24 cellular contexts compared by ENCODE assay signal in genomic region chr2:234999740-235000425, GRCh38. TPM values are rescaled to one million over a fixed set of nuclear protein-coding genes. Genes with fewer than 3 reads are reported as not detected.
DNase-seq lines count a peak whose midpoint lies in the region; ATAC-seq, FAIRE-seq and TF ChIP-seq lines count a peak whose summit lies in the region.
"Had no signal": no experiment of that assay in that cellular context is flagged by ENCODE, and none has a peak within 500 bp of the region (broad histone marks: within the 10 kb centered on the region; RNA-seq: fewer than 3 reads in every experiment).

No MANE protein-coding gene starts in this region.

- no peak overlapping the region for H3K4me3 Mint-ChIP-seq in H9
- no peak overlapping the region for H3K4me3 Mint-ChIP-seq in astrocyte (ENCODE audit: unreplicated experiment)
- H3K4me3 Mint-ChIP-seq: activated naive CD4-positive, alpha-beta T cell treated with anti-CD3 and anti-CD28 coated beads for 36 hours; nephron progenitor cell; T-helper 17 cell had no signal

- H2BK120ac ChIP-seq in H9 (ENCODE audit: low read depth, low read length, poor library complexity, severe bottlenecking) (no peak overlapping the region), mesendoderm (ENCODE audit: low read depth, low read length) (no peak overlapping the region)

- H2BK12ac ChIP-seq in H9 (ENCODE audit: insufficient read length, low read depth, low read length), result no peak overlapping the region

- no peak for FAIRE-seq in astrocyte (lab: Jason Lieb, UNC)
- FAIRE-seq: GM19239 had no signal

- H3F3A ChIP-seq in smooth muscle cell (ENCODE audit: low read depth), result peaks cover 32% of the 10 kb centered on the region

- H3K36me3 Mint-ChIP-seq in H9 (ENCODE audit: insufficient read depth in 1 of 3, low read depth in 3 of 3) (peaks cover 18 to 79% (median 79%) of the 10 kb centered on the region in 3 experiments), astrocyte (ENCODE audit: low read depth, unreplicated experiment) (peaks cover 58% of the 10 kb centered on the region)

- H2BK15ac ChIP-seq in H9 (ENCODE audit: low read depth, low read length) (no peak overlapping the region), mesendoderm (replicated peaks; ENCODE audit: low read depth) (no peak overlapping the region)

- H3K27ac ChIP-seq in H9 (ENCODE audit: insufficient read length, low read depth, low read length), result no peak overlapping the region
- H3K27ac ChIP-seq in astrocyte (ENCODE audit: low read depth, low read length), result no peak overlapping the region
- no peak overlapping the region for H3K27ac ChIP-seq in mesendoderm (ENCODE audit: low read depth, low read length)
- H3K27ac ChIP-seq in smooth muscle cell (ENCODE audit: low read depth), result peak overlapping the region; percentile 58
- H3K27ac ChIP-seq: heart left ventricle, spleen, suprapubic skin, VCaP had no signal

- H3K23ac ChIP-seq in H9 (ENCODE audit: insufficient read length, low read depth, low read length), result no peak overlapping the region
- no peak overlapping the region for H3K23ac ChIP-seq in mesendoderm (ENCODE audit: low read length)

- H4K8ac ChIP-seq in H9 (replicated peaks; ENCODE audit: insufficient read length, low read depth, low read length) (no peak overlapping the region), mesendoderm (ENCODE audit: low read depth, low read length) (no peak overlapping the region)

- intact Hi-C loops in lower leg skin (cut with DNase I; ENCODE audit: low total_unique reads), result no loop called here

- POLR2A ChIA-PET in GM10248 (lab: Yijun Ruan, JAX), result no interaction called here

- TF ChIP-seq CTCF in H9 (conservative IDR thresholded peaks at IDR 0.05), result no peak
- TF ChIP-seq CTCF in astrocyte (IDR thresholded peaks at IDR 0.05; ENCODE audit: insufficient read depth, low read depth, low read length), result no peak
- TF ChIP-seq CTCF in smooth muscle cell (IDR thresholded peaks at IDR 0.05; ENCODE audit: borderline replicate concordance, insufficient read depth, poor library complexity, severe bottlenecking), result no peak
- no peak for TF ChIP-seq CTCF in lower leg skin (IDR thresholded peaks at IDR 0.05)
- TF ChIP-seq CTCF in GM10248 (IDR thresholded peaks at IDR 0.05; ENCODE audit: control extremely low read depth, extremely low read depth, low read depth, missing control alignments), result no peak

- no peak for ATAC-seq in GM21619 (IDR thresholded peaks at IDR 0.05; ENCODE audit: unreplicated experiment)
- ATAC-seq: T-helper 17 cell had no signal

- no peaks in the 10 kb centered on the region for H3K79me1 ChIP-seq in H9 (ENCODE audit: insufficient read depth, low read depth, low read length, poor library complexity, severe bottlenecking)
- peaks cover 39% of the 10 kb centered on the region for H3K79me1 ChIP-seq in mesendoderm (ENCODE audit: low read length)

- H3K4me2 ChIP-seq in H9 (ENCODE audit: insufficient read depth, insufficient read length, low read length) (no peak overlapping the region), astrocyte (ENCODE audit: low read length) (no peak overlapping the region), mesendoderm (ENCODE audit: low read length) (no peak overlapping the region), smooth muscle cell (peak overlapping the region; percentile 70)

- H3K23me2 ChIP-seq in H9 (ENCODE audit: insufficient read length, low read depth, low read length, poor library complexity, severe bottlenecking), result no peaks in the 10 kb centered on the region

- H3K9me3 ChIP-seq in H9 (ENCODE audit: control insufficient read depth, low read depth, low read length), result no peaks in the 10 kb centered on the region
- H3K9me3 ChIP-seq in astrocyte (ENCODE audit: insufficient read depth, low read depth, low read length), result no peaks in the 10 kb centered on the region
- H3K9me3 ChIP-seq in smooth muscle cell (replicated peaks; ENCODE audit: low read depth), result no peaks in the 10 kb centered on the region
- H3K9me3 ChIP-seq: heart left ventricle, spleen, suprapubic skin had no signal

- H3K56ac ChIP-seq in H9 (ENCODE audit: insufficient read length, low read depth, low read length), result no peak overlapping the region
- H3K56ac ChIP-seq in mesendoderm (ENCODE audit: low read length), result peak overlapping the region; percentile 71

- H2AK5ac ChIP-seq in H9 (ENCODE audit: insufficient read length, low read length), result no peak overlapping the region
- H2AK5ac ChIP-seq in mesendoderm (ENCODE audit: low read length), result no peak overlapping the region

- no peak overlapping the region for H2BK5ac ChIP-seq in H9 (ENCODE audit: insufficient read length, low read length)
- H2BK5ac ChIP-seq in mesendoderm (ENCODE audit: low read length), result no peak overlapping the region

- H4K20me1 ChIP-seq in H9 (ENCODE audit: control insufficient read depth, insufficient read depth, insufficient read length) (no peaks in the 10 kb centered on the region), astrocyte (ENCODE audit: insufficient read depth, low read length) (peaks cover 85% of the 10 kb centered on the region), smooth muscle cell (ENCODE audit: low read depth) (peaks cover 100% of the 10 kb centered on the region)

- H3T11ph ChIP-seq in H9 (ENCODE audit: low read length), result no peak overlapping the region

- H3K4me3 ChIP-seq in astrocyte (ENCODE audit: insufficient read depth, low read depth, low read length) (no peak overlapping the region), mesendoderm (ENCODE audit: low read length) (no peak overlapping the region), smooth muscle cell (no peak overlapping the region), lower leg skin (ENCODE audit: low read depth, poor library complexity, severe bottlenecking) (no peak overlapping the region)
- H3K4me3 ChIP-seq: heart left ventricle, lung, spleen, suprapubic skin had no signal

- H3K27ac Mint-ChIP-seq in H9, result peak overlapping the region in 2 of 3 experiments; percentile 81 to 85; a peak in 3 of 7 replicates
- peak overlapping the region; percentile 18 for H3K27ac Mint-ChIP-seq in astrocyte (ENCODE audit: unreplicated experiment)
- H3K27ac Mint-ChIP-seq: activated naive CD4-positive, alpha-beta T cell treated with anti-CD3 and anti-CD28 coated beads for 36 hours; T-helper 17 cell had no signal

- peaks cover 8% of the 10 kb centered on the region; the same call in 1 of the 2 replicates for H3K4me1 ChIP-seq in H9 (ENCODE audit: insufficient read depth, low read length)
- peaks cover 36% of the 10 kb centered on the region for H3K4me1 ChIP-seq in astrocyte (ENCODE audit: insufficient read depth, low read length)
- H3K4me1 ChIP-seq in mesendoderm (ENCODE audit: control insufficient read depth, low read depth, low read length), result peaks cover 31% of the 10 kb centered on the region
- H3K4me1 ChIP-seq in smooth muscle cell (ENCODE audit: low read depth), result peaks cover 31% of the 10 kb centered on the region

- H3K4me1 Mint-ChIP-seq in H9, result peaks cover 71 to 79% of the 10 kb centered on the region in 2 experiments
- peaks cover 64% of the 10 kb centered on the region for H3K4me1 Mint-ChIP-seq in astrocyte (ENCODE audit: low read depth, unreplicated experiment)
- H3K4me1 Mint-ChIP-seq: T-helper 17 cell had no signal

- no peak overlapping the region for H2BK20ac ChIP-seq in H9 (ENCODE audit: low read depth, low read length, poor library complexity, severe bottlenecking)

- H4K5ac ChIP-seq in H9 (ENCODE audit: insufficient read length, low read depth, low read length), result no peak overlapping the region
- no peak overlapping the region for H4K5ac ChIP-seq in mesendoderm (ENCODE audit: low read length)

- H4K91ac ChIP-seq in H9 (ENCODE audit: insufficient read length, low read depth, low read length), result peak overlapping the region; percentile 15

- H3K18ac ChIP-seq in H9 (ENCODE audit: insufficient read length, low read depth, low read length) (no peak overlapping the region), mesendoderm (ENCODE audit: low read length) (peak overlapping the region; percentile 5)

- H3K9ac ChIP-seq in H9 (ENCODE audit: extremely low read depth, insufficient read length, low read length) (no peak overlapping the region), astrocyte (ENCODE audit: low read length) (no peak overlapping the region), mesendoderm (ENCODE audit: low read length) (no peak overlapping the region), smooth muscle cell (ENCODE audit: low read depth) (no peak overlapping the region)

- H3K36me3 ChIP-seq in astrocyte (ENCODE audit: insufficient read depth, low read length) (peaks cover 29% of the 10 kb centered on the region), mesendoderm (ENCODE audit: control insufficient read depth, insufficient read depth, low read length) (no peaks in the 10 kb centered on the region), smooth muscle cell (ENCODE audit: low read depth) (no peaks in the 10 kb centered on the region)
- H3K36me3 ChIP-seq: spleen had no signal

- H2AFZ ChIP-seq in H9 (ENCODE audit: low read length), result no peak overlapping the region
- H2AFZ ChIP-seq in astrocyte (ENCODE audit: low read depth, low read length), result no peak overlapping the region
- no peak overlapping the region for H2AFZ ChIP-seq in smooth muscle cell (ENCODE audit: low read depth)

- no peak for DNase-seq in H9
- no peak for DNase-seq in astrocyte (ENCODE audit: low read depth)
- DNase-seq in mesendoderm, result no peak
- DNase-seq in smooth muscle cell (lab: John Stamatoyannopoulos, UW; ENCODE audit: unreplicated experiment), result no peak
- no peak for DNase-seq in lower leg skin (ENCODE audit: low spot score in 2 of 2)
- no peak for DNase-seq in GM10248 (ENCODE audit: extremely low spot score)
- DNase-seq in NCI-H1436 (lab: John Stamatoyannopoulos, UW), result no peak
- DNase-seq: activated CD4-positive, alpha-beta T cell treated with anti-CD3 and anti-CD28 coated beads, Interleukin-2, amount 50 U/mL, for 48 hours; activated naive CD4-positive, alpha-beta T cell treated with anti-CD3 and anti-CD28 coated beads for 36 hours; anterior cingulate cortex; cerebellar nuclear complex; NCI-H2171 treated with DMSO at 0.1 percent for 48 hours; NCI-H69; nephron progenitor cell; OCI-M1; SIG-M5; spleen; T-helper 17 cell had no signal

- no peak for TF ChIP-seq POLR2A in lower leg skin (IDR thresholded peaks at IDR 0.05)

- H3K14ac ChIP-seq in H9 (ENCODE audit: insufficient read depth, low read length), result no peak overlapping the region

- H3K27me3 ChIP-seq in H9 (ENCODE audit: insufficient read depth, low read length) (no peaks in the 10 kb centered on the region), astrocyte (ENCODE audit: insufficient read depth, low read length) (no peaks in the 10 kb centered on the region), mesendoderm (ENCODE audit: insufficient read depth, low read length, poor library complexity) (no peaks in the 10 kb centered on the region), smooth muscle cell (ENCODE audit: low read depth) (no peaks in the 10 kb centered on the region)
- H3K27me3 ChIP-seq: heart left ventricle, suprapubic skin had no signal

- 0 out of 2 replicates have a peak, but pooled peaks cover 2% of the 10 kb centered on the region for H3K79me2 ChIP-seq in H9 (ENCODE audit: insufficient read depth, low read length)
- H3K79me2 ChIP-seq in astrocyte (ENCODE audit: insufficient read depth, low read length), result peaks cover 97% of the 10 kb centered on the region
- peaks cover 38% of the 10 kb centered on the region for H3K79me2 ChIP-seq in mesendoderm (ENCODE audit: control insufficient read depth, insufficient read depth, low read length)
- peaks cover 36% of the 10 kb centered on the region for H3K79me2 ChIP-seq in smooth muscle cell (ENCODE audit: low read depth)

- H3K4ac ChIP-seq in H9 (ENCODE audit: low read depth, low read length), result no peak overlapping the region
- no peak overlapping the region for H3K4ac ChIP-seq in mesendoderm (ENCODE audit: low read depth, low read length)

- H3K27me3 Mint-ChIP-seq in H9 (ENCODE audit: low read depth) (no peaks in the 10 kb centered on the region), astrocyte (ENCODE audit: low read depth, unreplicated experiment) (no peaks in the 10 kb centered on the region)

- CTCF ChIA-PET in GM10248 (lab: Yijun Ruan, JAX), result no interaction called here

- no CpG with 5 or more reads among the region's 11 CpGs for WGBS in H9 (ENCODE audit: extremely low coverage, insufficient read length, low lambda C conversion rate)
- no CpG with 5 or more reads among the region's 11 CpGs for WGBS in mesendoderm (ENCODE audit: extremely low coverage, insufficient coverage, low lambda C conversion rate)
- 82% methylated on average over 11 of the region's 11 CpGs for WGBS in smooth muscle cell (ENCODE audit: low lambda C conversion rate)
- WGBS in lower leg skin, 2 donors, result 76 to 79% methylated on average over 10 to 11 of the region's 11 CpGs

- no peaks in the 10 kb centered on the region; a peak in 1 of 5 replicates for H3K9me3 Mint-ChIP-seq in H9
- no peaks in the 10 kb centered on the region for H3K9me3 Mint-ChIP-seq in astrocyte (ENCODE audit: unreplicated experiment)
- H3K9me3 Mint-ChIP-seq: activated naive CD4-positive, alpha-beta T cell treated with anti-CD3 and anti-CD28 coated beads for 36 hours had no signal

RNA-seq across cellular contexts. Expression of gene SH3BP4, which starts 48.1 kb away (rescaled TPM):
- total RNA-seq in H9 (2021) (88.5 and 93.8 TPM in 2 replicates), astrocyte (117 and 127 TPM in 2 replicates), smooth muscle cell (47.7 and 58.4 TPM in 2 replicates), lower leg skin (10 to 100 TPM; 29.1 to 57.8 (median 42.6) TPM)
- 26.4 TPM for polyA plus RNA-seq in mesendoderm (2013, experiment 1 of 2)
- 26.9 TPM for polyA plus RNA-seq in mesendoderm (2013, experiment 2 of 2)
- polyA plus RNA-seq in smooth muscle cell, result 34.9 and 38.9 TPM in 2 replicates
